ENCODE assay signal across 8 cellular contexts in the genomic region with DNA sequence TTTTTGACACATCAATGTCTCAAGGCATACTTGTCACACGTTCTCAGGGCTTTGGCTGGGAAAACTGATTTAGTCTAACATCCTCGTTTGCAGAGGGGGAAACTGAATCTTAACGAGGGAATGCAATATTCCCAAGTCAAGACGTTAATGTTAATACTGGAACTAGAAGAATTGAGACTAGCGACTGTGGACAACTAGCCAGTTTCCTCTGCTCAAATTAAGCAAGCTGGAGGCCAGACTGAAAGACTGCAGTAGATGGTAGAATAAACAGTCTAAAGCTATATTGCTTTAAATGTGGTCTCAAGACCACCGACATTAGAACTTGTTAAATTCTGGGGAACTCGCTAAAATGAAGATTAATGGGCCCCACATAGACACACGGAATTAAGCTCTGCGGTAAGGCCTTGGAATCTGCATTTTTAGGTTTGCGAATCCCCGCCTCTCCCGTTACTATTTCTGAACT. TPM values are rescaled to one million over a fixed set of nuclear protein-coding genes. Genes with fewer than 3 reads are reported as not detected.
DNase-seq lines count a peak whose midpoint lies in the region; ATAC-seq and TF ChIP-seq lines count a peak whose summit lies in the region.

No MANE protein-coding gene starts in this region.

- peak overlapping the region; percentile 85 for H3K9ac ChIP-seq in mucosa of stomach (ENCODE audit: low read length)

- ATAC-seq in activated CD8-positive, alpha-beta memory T cell treated with anti-CD3 and anti-CD28 coated beads, Interleukin-2, amount 10 ng/mL, durations not matched to agents 7 days and 5 days, result no peak
- no peak for ATAC-seq in omental fat pad (ENCODE audit: low FRiP score)

- no peak for DNase-seq in activated CD8-positive, alpha-beta memory T cell treated with anti-CD3 and anti-CD28 coated beads, Interleukin-2, amount 10 ng/mL, durations not matched to agents 7 days and 5 days
- DNase-seq in activated CD8-positive, alpha-beta memory T cell treated with anti-CD3 and anti-CD28 coated beads, Interleukin-2, amount 50 U/mL, for 4 hours, result no peak
- DNase-seq in Kasumi-1 (lab: John Stamatoyannopoulos, UW) (peak; percentile 68 to 73), HuH-7.5 (ENCODE audit: low spot score) (no peak), omental fat pad (ENCODE audit: low spot score) (no peak), AML-193 (lab: John Stamatoyannopoulos, UW) (no peak)

- peak overlapping the region; percentile 93 for H3K4me3 ChIP-seq in mucosa of stomach (ENCODE audit: low read length)

- peak overlapping the region; percentile 96 for H3K27ac ChIP-seq in cingulate gyrus (ENCODE audit: low read depth, low read length)

- peaks cover 18% of the 10 kb centered on the region for H3K4me1 ChIP-seq in mucosa of stomach (ENCODE audit: control insufficient read depth, insufficient read depth, low read length)

- peak overlapping the region; percentile 86 for H3K27ac Mint-ChIP-seq in activated CD8-positive, alpha-beta memory T cell treated with anti-CD3 and anti-CD28 coated beads, Interleukin-2, amount 10 ng/mL, durations not matched to agents 7 days and 5 days

- no peak for TF ChIP-seq CTCF in omental fat pad (IDR thresholded peaks at IDR 0.05)

- CTCF ChIA-PET in activated CD8-positive, alpha-beta memory T cell treated with anti-CD3 and anti-CD28 coated beads, Interleukin-2, amount 10 ng/mL, durations not matched to agents 7 days and 5 days (lab: Charles Lee), result interaction anchor here (0.7 to 3.2 kb wide), 8 partner anchors 11 to 116 kb away, joined by 3 to 13 read pairs (median 4); partner anchors contain the start of genes CISD1, IPMK and UBE2D1

- H3K36me3 ChIP-seq in mucosa of stomach (ENCODE audit: control insufficient read depth, insufficient read depth, low read length), result no peaks in the 10 kb centered on the region

- no peaks in the 10 kb centered on the region for H3K27me3 Mint-ChIP-seq in activated CD8-positive, alpha-beta memory T cell treated with anti-CD3 and anti-CD28 coated beads, Interleukin-2, amount 10 ng/mL, durations not matched to agents 7 days and 5 days

- peaks cover 17% of the 10 kb centered on the region for H3K36me3 Mint-ChIP-seq in activated CD8-positive, alpha-beta memory T cell treated with anti-CD3 and anti-CD28 coated beads, Interleukin-2, amount 10 ng/mL, durations not matched to agents 7 days and 5 days

- peaks cover 24% of the 10 kb centered on the region for H3K4me1 Mint-ChIP-seq in activated CD8-positive, alpha-beta memory T cell treated with anti-CD3 and anti-CD28 coated beads, Interleukin-2, amount 10 ng/mL, durations not matched to agents 7 days and 5 days

- H3K4me3 Mint-ChIP-seq in activated CD8-positive, alpha-beta memory T cell treated with anti-CD3 and anti-CD28 coated beads, Interleukin-2, amount 10 ng/mL, durations not matched to agents 7 days and 5 days, result peak overlapping the region; percentile 85

- no peaks in the 10 kb centered on the region for H3K27me3 ChIP-seq in mucosa of stomach (ENCODE audit: control insufficient read depth, insufficient read depth, low read length)

- no peaks in the 10 kb centered on the region for H3K9me3 Mint-ChIP-seq in activated CD8-positive, alpha-beta memory T cell treated with anti-CD3 and anti-CD28 coated beads, Interleukin-2, amount 10 ng/mL, durations not matched to agents 7 days and 5 days (ENCODE audit: low read depth)

- H3K9me3 ChIP-seq in mucosa of stomach (ENCODE audit: control insufficient read depth, low read length), result no peaks in the 10 kb centered on the region

RNA-seq across cellular contexts. Expression of gene TFAM, which starts 0.6 kb away (rescaled TPM):
- 10 to 100 TPM; 52.8 to 80.8 TPM for total RNA-seq in activated CD8-positive, alpha-beta memory T cell treated with anti-CD3 and anti-CD28 coated beads, Interleukin-2, amount 10 ng/mL, durations not matched to agents 7 days and 5 days
- total RNA-seq in omental fat pad, result 10 to 100 TPM; 21.7 to 28.2 (median 23.1) TPM

RNA-seq across cellular contexts. Expression of gene UBE2D1, which starts 49.8 kb away (rescaled TPM):
- 10 to 100 TPM; 12.2 to 14.6 TPM for total RNA-seq in activated CD8-positive, alpha-beta memory T cell treated with anti-CD3 and anti-CD28 coated beads, Interleukin-2, amount 10 ng/mL, durations not matched to agents 7 days and 5 days
- 10 to 100 TPM; 15.6 to 23.8 (median 16.1) TPM for total RNA-seq in omental fat pad

Comparison
In these comparisons a context has a peak if more than half of its experiments do, and no peak if none do; other contexts are left out.
1. DNase-seq: peak in Kasumi-1 (2 of 2); none in activated CD8-positive, alpha-beta memory T cell treated with anti-CD3 and anti-CD28 coated beads, Interleukin-2, amount 10 ng/mL, durations not matched to agents 7 days and 5 days (single experiment), activated CD8-positive, alpha-beta memory T cell treated with anti-CD3 and anti-CD28 coated beads, Interleukin-2, amount 50 U/mL, for 4 hours (single experiment), HuH-7.5 (single experiment), omental fat pad (single experiment) and AML-193 (0 of 2).